Comparison of ENCODE assay signal across 8 cellular contexts in genomic region chr5:159207616-159208507, GRCh38. TPM values are rescaled to one million over a fixed set of nuclear protein-coding genes. Genes with fewer than 3 reads are reported as not detected.
DNase-seq lines count a peak whose midpoint lies in the region; ATAC-seq and TF ChIP-seq lines count a peak whose summit lies in the region.

No MANE protein-coding gene starts in this region.

- H3K4me1 Mint-ChIP-seq in T-cell, result peaks cover 60 to 80% (median 62%) of the 10 kb centered on the region in 3 donors

- peak overlapping the region; percentile 93 to 99 for H3K27ac Mint-ChIP-seq in T-cell

- peak; percentile 63 for DNase-seq in GM10266 (ENCODE audit: extremely low spot score)
- peak; percentile 52 for DNase-seq in HFF-Myc (ENCODE audit: extremely low read depth, low read depth)
- peak; percentile 93 for DNase-seq in NAMALWA (ENCODE audit: low spot score)
- peak; percentile 59 to 93 (median 85) for DNase-seq in T-cell
- peak; percentile 84 for DNase-seq in amniotic epithelial cell (ENCODE audit: low read depth)
- peak; percentile 84 for DNase-seq in left ventricle myocardium inferior
- DNase-seq in prostate gland (ENCODE audit: low spot score), result peak; percentile 72
- peak; percentile 80 for DNase-seq in ureter (ENCODE audit: low spot score)

- POLR2A ChIA-PET in T-cell (lab: Charles Lee), result interaction anchor here (0.5 to 2.1 kb wide), 11 partner anchors 9 to 79 kb away, joined by 3 to 16 read pairs (median 4); no protein-coding TSS in a partner anchor

- intact Hi-C loops in left ventricle myocardium inferior (cut with micrococcal nuclease) (no loop called here), prostate gland (cut with DNase I) (loop anchor here (5.0 kb wide), 2 partner anchors 51 to 54 kb away; partner anchors contain the start of gene UBLCP1)

- H3K4me1 ChIP-seq in left ventricle myocardium inferior, result peaks cover 72% of the 10 kb centered on the region
- H3K4me1 ChIP-seq in prostate gland (replicated peaks), result peaks cover 18% of the 10 kb centered on the region

- H3K27me3 ChIP-seq in left ventricle myocardium inferior (ENCODE audit: low read depth) (no peaks in the 10 kb centered on the region), prostate gland (replicated peaks; ENCODE audit: insufficient read depth) (no peaks in the 10 kb centered on the region)

- CTCF ChIA-PET in T-cell (lab: Charles Lee), result interaction anchor here (0.6 to 2.2 kb wide), 14 partner anchors 8 to 1469 kb away, joined by 3 to 16 read pairs (median 4); partner anchors contain the start of gene UBLCP1 (in 1 of the 2)

- peak overlapping the region; percentile 95 for H3K4me3 ChIP-seq in HFF-Myc (replicated peaks; ENCODE audit: low read depth, low read length)
- peak overlapping the region; percentile 93 for H3K4me3 ChIP-seq in left ventricle myocardium inferior
- peak overlapping the region; percentile 92 for H3K4me3 ChIP-seq in prostate gland

- TF ChIP-seq CTCF in GM10266 (IDR thresholded peaks at IDR 0.05; ENCODE audit: control insufficient read depth, insufficient read depth, low read depth, missing control alignments) (no peak), HFF-Myc (IDR thresholded peaks at IDR 0.05; ENCODE audit: low read depth, low read length, missing control alignments) (no peak), left ventricle myocardium inferior (IDR thresholded peaks at IDR 0.05; ENCODE audit: borderline replicate concordance) (no peak), prostate gland (IDR thresholded peaks at IDR 0.05) (no peak)

- H3K36me3 Mint-ChIP-seq in T-cell, result peaks cover 4% of the 10 kb centered on the region

- under 1% methylated on average over 36 of the region's 36 CpGs for WGBS in prostate gland

- no peaks in the 10 kb centered on the region for H3K9me3 Mint-ChIP-seq in T-cell

- H3K9me3 ChIP-seq in left ventricle myocardium inferior (replicated peaks), result no peaks in the 10 kb centered on the region
- H3K9me3 ChIP-seq in prostate gland, result no peaks in the 10 kb centered on the region

- no peaks in the 10 kb centered on the region for H3K27me3 Mint-ChIP-seq in T-cell

- H3K27ac ChIP-seq in left ventricle myocardium inferior (replicated peaks) (peak overlapping the region; percentile 97), prostate gland (peak overlapping the region; percentile 94 to 96)

- peak; percentile 72 to 80 (median 73) for ATAC-seq in T-cell (replicated peaks in 1 of 4)

- H3K4me3 Mint-ChIP-seq in T-cell, result peak overlapping the region; percentile 89 to 99 (median 95)

- H3K36me3 ChIP-seq in left ventricle myocardium inferior, result no peaks in the 10 kb centered on the region
- no peaks in the 10 kb centered on the region for H3K36me3 ChIP-seq in prostate gland

- peak; percentile 51 for TF ChIP-seq POLR2A in prostate gland (IDR thresholded peaks at IDR 0.05)

RNA-seq across cellular contexts. Expression of gene RNF145, which starts 1.5 kb away (rescaled TPM):
- total RNA-seq in T-cell (10 to 100 TPM; 54.0 to 62.8 (median 60.1) TPM), left ventricle myocardium inferior (18.0 TPM), prostate gland (10 to 100 TPM; 38.6 to 50.5 TPM), ureter (96.1 TPM)

RNA-seq across cellular contexts. Expression of gene UBLCP1, which starts 55.2 kb away (rescaled TPM):
- 10 to 100 TPM; 22.3 to 29.4 (median 27.4) TPM for total RNA-seq in T-cell
- total RNA-seq in left ventricle myocardium inferior, result 15.9 TPM
- 10 to 100 TPM; 17.0 to 22.8 TPM for total RNA-seq in prostate gland
- total RNA-seq in ureter, result 28.9 TPM

Comparison
In these comparisons a context has a peak if more than half of its experiments do, and no peak if none do; other contexts are left out.
1. Peak in every context shown above with its lines: DNase-seq, ATAC-seq, H3K4me3 ChIP-seq and H3K27ac ChIP-seq.